Comparison of ENCODE assay signal across 2 cellular contexts in genomic region chr2:161044937-161045336, GRCh38.
TF ChIP-seq lines count a peak whose summit lies in the region.

No MANE protein-coding gene starts in this region.

TF ChIP-seq in IMR-90, 13 proteins besides CTCF, POLR2A, EP300 and RAD21:
- TF ChIP-seq CHD1 (IDR thresholded peaks at IDR 0.05; ENCODE audit: low read depth, low read length) (no peak), MXI1 (IDR thresholded peaks at IDR 0.05; ENCODE audit: borderline replicate concordance, low read depth, low read length) (no peak), MAFK (IDR thresholded peaks at IDR 0.05; ENCODE audit: low read depth, low read length) (no peak), BHLHE40 (IDR thresholded peaks at IDR 0.05; ENCODE audit: low read depth, low read length) (no peak), MAZ (IDR thresholded peaks at IDR 0.05; ENCODE audit: borderline replicate concordance, low read depth, low read length) (no peak), CEBPB (IDR thresholded peaks at IDR 0.05; ENCODE audit: low read depth, low read length) (peak; percentile 17; the same call in 1 of the 2 replicates), RCOR1 (IDR thresholded peaks at IDR 0.05; ENCODE audit: insufficient replicate concordance, low read length) (no peak), RFX5 (IDR thresholded peaks at IDR 0.05; ENCODE audit: low read depth, low read length) (no peak)

TF ChIP-seq in HepG2, 621 proteins besides CTCF, POLR2A, EP300 and RAD21:
- TF ChIP-seq ZBTB14 (CRISPR knock-in tag; IDR thresholded peaks at IDR 0.05) (no peak), CREB1 (IDR thresholded peaks at IDR 0.05) (peak; percentile 50), CREB1 (CRISPR knock-in tag; IDR thresholded peaks at IDR 0.05) (no peak)
